19 cellular contexts compared by ENCODE assay signal in the genomic region with DNA sequence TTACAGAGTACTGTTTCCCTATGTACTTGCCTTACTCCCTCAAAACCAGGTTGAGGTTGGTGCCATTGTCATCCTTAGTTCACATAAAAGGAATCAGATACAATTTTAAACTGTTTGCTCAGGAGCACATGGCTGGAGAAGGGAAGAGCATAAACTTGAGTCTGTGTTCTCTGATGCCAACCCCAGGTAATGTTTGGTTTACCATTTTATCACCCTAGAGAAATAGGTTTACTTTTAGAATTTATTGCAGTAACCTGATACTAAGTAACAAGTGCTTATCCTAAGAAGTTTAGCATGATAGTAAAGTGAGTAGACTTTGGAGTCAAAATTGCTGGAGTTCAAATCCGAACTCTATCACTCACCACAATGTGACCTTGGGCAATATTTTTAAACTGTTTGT.
"Had no signal": no experiment of that assay in that cellular context is flagged by ENCODE, and none has a peak within 500 bp of the region (broad histone marks: within the 10 kb centered on the region; RNA-seq: fewer than 3 reads in every experiment).

No MANE protein-coding gene starts in this region.

- H3K4me1 Mint-ChIP-seq: stimulated activated naive B cell treated with anti-CD40 and anti-IgM and Interleukin-4, amounts not matched to agents 10 μg/mL and 1 μg/mL and 100 μg/mL, for 72 hours had no signal

- ATAC-seq: left ventricle myocardium superior; natural killer cell treated with Interleukin-12 subunit alpha and Interleukin-12 subunit beta and Interleukin-15 and Interleukin-18, amount 100 ng/mL, for 72 hours; stimulated activated naive B cell treated with anti-CD40 and anti-IgM and Interleukin-4, amounts not matched to agents 10 μg/mL and 1 μg/mL and 100 μg/mL, for 72 hours had no signal

- FAIRE-seq: urothelium cell line had no signal

- H3K9me3 ChIP-seq: ascending aorta, breast epithelium, thyroid gland had no signal

- H3K4me3 ChIP-seq: ascending aorta, breast epithelium, skin epidermis, thyroid gland had no signal

- H3K27me3 ChIP-seq: ascending aorta, breast epithelium, thyroid gland had no signal

- H3K4me1 ChIP-seq: ascending aorta, breast epithelium, thyroid gland had no signal

- H3K9me3 Mint-ChIP-seq: activated T-helper 2 cell treated with anti-CD3 and anti-CD28 coated beads, Interferon-gamma antibody, Interleukin-2, Interleukin-4, amounts not matched to agents 10 μg/mL and 5 μg/mL and 100 μg/mL, durations not matched to agents 14 hours and 24 hours and 36 hours; natural killer cell treated with Interleukin-12 subunit alpha and Interleukin-12 subunit beta and Interleukin-15 and Interleukin-18, amount 100 ng/mL, for 72 hours had no signal

- H3K27me3 Mint-ChIP-seq: natural killer cell treated with Interleukin-12 subunit alpha and Interleukin-12 subunit beta and Interleukin-15 and Interleukin-18, amount 100 ng/mL, for 72 hours; stimulated activated naive B cell treated with anti-CD40 and anti-IgM and Interleukin-4, amounts not matched to agents 10 μg/mL and 1 μg/mL and 100 μg/mL, for 72 hours had no signal

- H3K4me3 Mint-ChIP-seq: activated naive CD4-positive, alpha-beta T cell treated with anti-CD3 and anti-CD28 coated beads for 36 hours; natural killer cell treated with Interleukin-12 subunit alpha and Interleukin-12 subunit beta and Interleukin-15 and Interleukin-18, amount 100 ng/mL, for 72 hours; stimulated activated naive B cell treated with anti-CD40 and anti-IgM and Interleukin-4, amounts not matched to agents 10 μg/mL and 1 μg/mL and 100 μg/mL, for 72 hours had no signal

- DNase-seq: activated CD4-positive, CD25-positive, alpha-beta regulatory T cell treated with anti-CD3 and anti-CD28 coated beads, Interleukin-2, amount 50 U/mL, for 72 hours; activated naive CD4-positive, alpha-beta T cell treated with anti-CD3 and anti-CD28 coated beads for 36 hours; activated T-cell treated with anti-CD3 and anti-CD28 coated beads for 4 hours; cerebellar nuclear complex; effector CD8-positive, alpha-beta T cell; foreskin fibroblast; left ventricle myocardium superior; mesenchymal stem cell; posterior cingulate gyrus; stimulated activated CD4-positive, alpha-beta T cell treated with anti-CD3 and anti-CD28 coated beads, Interleukin-15, amount 100 ng/mL, for 24 hours; stimulated activated CD4-positive, alpha-beta T cell treated with anti-CD3 and anti-CD28 coated beads, Interleukin-4, amount 100 ng/mL, for 1 hour; stimulated activated naive B cell treated with anti-CD40 and anti-IgM and Interleukin-4, amounts not matched to agents 10 μg/mL and 1 μg/mL and 100 μg/mL, for 72 hours; thyroid gland had no signal

- H3K27ac ChIP-seq: ascending aorta, breast epithelium, skin epidermis, thyroid gland had no signal

- H3K36me3 Mint-ChIP-seq: natural killer cell treated with Interleukin-12 subunit alpha and Interleukin-12 subunit beta and Interleukin-15 and Interleukin-18, amount 100 ng/mL, for 72 hours; stimulated activated naive B cell treated with anti-CD40 and anti-IgM and Interleukin-4, amounts not matched to agents 10 μg/mL and 1 μg/mL and 100 μg/mL, for 72 hours had no signal

- H3K27ac Mint-ChIP-seq: activated naive CD4-positive, alpha-beta T cell treated with anti-CD3 and anti-CD28 coated beads for 36 hours; activated T-helper 2 cell treated with anti-CD3 and anti-CD28 coated beads, Interferon-gamma antibody, Interleukin-2, Interleukin-4, amounts not matched to agents 10 μg/mL and 5 μg/mL and 100 μg/mL, durations not matched to agents 14 hours and 24 hours and 36 hours; natural killer cell treated with Interleukin-12 subunit alpha and Interleukin-12 subunit beta and Interleukin-15 and Interleukin-18, amount 100 ng/mL, for 72 hours; stimulated activated naive B cell treated with anti-CD40 and anti-IgM and Interleukin-4, amounts not matched to agents 10 μg/mL and 1 μg/mL and 100 μg/mL, for 72 hours had no signal

- H3K36me3 ChIP-seq: ascending aorta, breast epithelium, thyroid gland had no signal
